ENCODE assay signal across 8 cellular contexts in the genomic region with DNA sequence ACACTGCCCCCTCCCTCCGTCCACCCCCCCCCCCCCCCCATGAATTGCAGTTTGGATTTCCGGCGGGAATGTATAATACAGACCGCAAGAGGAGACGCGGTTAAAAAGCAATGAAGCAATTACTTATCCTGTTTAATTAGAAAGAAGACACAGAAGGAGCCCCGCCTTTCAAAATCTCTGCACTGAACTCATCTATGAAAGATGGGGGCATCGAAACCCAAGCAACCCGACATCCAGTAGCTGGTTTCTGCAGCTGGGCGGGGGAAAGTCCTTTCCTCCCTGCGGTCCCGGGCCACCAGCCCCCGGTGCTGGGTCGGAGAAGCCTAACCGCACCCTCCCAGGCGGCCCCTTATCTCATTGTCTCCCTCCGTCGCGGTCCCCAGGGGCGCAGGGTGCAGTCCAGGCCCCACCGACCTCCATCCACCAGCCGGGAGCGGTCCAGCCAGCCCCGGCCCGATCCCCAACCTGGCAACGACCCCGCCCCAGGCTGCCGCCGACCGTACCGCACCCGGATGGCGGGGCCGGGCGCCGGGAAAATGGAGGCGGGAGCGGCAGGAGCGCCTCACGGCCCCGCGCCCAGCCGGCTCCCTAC. TPM values are rescaled to one million over a fixed set of nuclear protein-coding genes. Genes with fewer than 3 reads are reported as not detected.
A peak's percentile ranks its signal among the peaks of the same experiment; 100 is the strongest.
DNase-seq lines count a peak whose midpoint lies in the region; ATAC-seq lines count a peak whose summit lies in the region.

No MANE protein-coding gene starts in this region.

- intact Hi-C loops in left cardiac atrium (cut with DNase I), result loop anchor here in 1 of 2 donors (10.0 kb wide), 1 partner anchor 150 kb away; no protein-coding TSS in a partner anchor
- intact Hi-C loops in sciatic nerve (cut with DNase I), result no loop called here

- peak overlapping the region; percentile 97 for H3K4me3 Mint-ChIP-seq in activated naive CD4-positive, alpha-beta T cell treated with anti-CD3 and anti-CD28 coated beads, Interleukin-2, amount 50 U/mL, for 24 hours

- peak overlapping the region; percentile 41 for H3K27ac Mint-ChIP-seq in activated naive CD4-positive, alpha-beta T cell treated with anti-CD3 and anti-CD28 coated beads, Interleukin-2, amount 50 U/mL, for 24 hours

- H3K4me3 ChIP-seq in GM08714 (ENCODE audit: low read length), result peak overlapping the region; percentile 61

- H3K4me1 Mint-ChIP-seq in activated naive CD4-positive, alpha-beta T cell treated with anti-CD3 and anti-CD28 coated beads, Interleukin-2, amount 50 U/mL, for 24 hours, result peaks cover 52% of the 10 kb centered on the region

- H3K9me3 Mint-ChIP-seq in activated naive CD4-positive, alpha-beta T cell treated with anti-CD3 and anti-CD28 coated beads, Interleukin-2, amount 50 U/mL, for 24 hours, result peaks cover 6% of the 10 kb centered on the region

- H3K36me3 Mint-ChIP-seq in activated naive CD4-positive, alpha-beta T cell treated with anti-CD3 and anti-CD28 coated beads, Interleukin-2, amount 50 U/mL, for 24 hours, result peaks cover 2% of the 10 kb centered on the region

- peaks cover 8% of the 10 kb centered on the region for H3K27me3 Mint-ChIP-seq in activated naive CD4-positive, alpha-beta T cell treated with anti-CD3 and anti-CD28 coated beads, Interleukin-2, amount 50 U/mL, for 24 hours

- peak; percentile 8 for DNase-seq in NCI-H774 (lab: John Stamatoyannopoulos, UW)
- DNase-seq in left cardiac atrium, result no peak
- DNase-seq in sciatic nerve (ENCODE audit: low spot score), result peak; percentile 67
- no peak for DNase-seq in COLO668 (lab: John Stamatoyannopoulos, UW; ENCODE audit: unreplicated experiment)
- DNase-seq in COLO829 (ENCODE audit: low spot score), result no peak

- peak; percentile 42 for ATAC-seq in HG02571 (IDR thresholded peaks at IDR 0.05; ENCODE audit: unreplicated experiment)
- peak; percentile 50 to 52 for ATAC-seq in left cardiac atrium
- ATAC-seq in sciatic nerve, result peak; percentile 58

RNA-seq across cellular contexts. Expression of a gene that starts 0.5 kb away (rescaled TPM):
- total RNA-seq in left cardiac atrium (10 to 100 TPM; 17.8 to 39.3 TPM), sciatic nerve (115 TPM)

Comparison
In these comparisons a context has a peak if more than half of its experiments do, and no peak if none do; other contexts are left out.
1. DNase-seq: peak in NCI-H774 (single experiment) and sciatic nerve (single experiment); none in left cardiac atrium (single experiment), COLO668 (single experiment) and COLO829 (single experiment).
2. Peak in every context shown above with its lines, with median percentiles within 50 percentile points of each other: ATAC-seq.